ENCODE assay signal across 21 cellular contexts in genomic region chr16:57087003-57087402, GRCh38.
"Had no signal": no experiment of that assay in that cellular context is flagged by ENCODE, and none has a peak within 500 bp of the region (broad histone marks: within the 10 kb centered on the region; RNA-seq: fewer than 3 reads in every experiment).

No MANE protein-coding gene starts in this region.

- DNase-seq: KBM-7, MG63, NCI-H1105, NCI-H1417, NCI-H1436 treated with DMSO at 0.1 percent for 48 hours, NCI-H1694, NCI-H187 treated with DMSO at 0.1 percent for 48 hours, NCI-H2029 treated with DMSO at 0.1 percent for 48 hours, NCI-H226, NCI-H446, NCI-H510A, NCI-H524 treated with DMSO at 0.1 percent for 48 hours, NCI-H69, NCI-H774, OCI-M1, PC-9, Peyer's patch, SHP77 treated with DMSO at 0.1 percent for 48 hours, SJCRH30 had no signal

- H3K4me2 ChIP-seq: PC-9 had no signal

- H3K27me3 ChIP-seq: MG63, Peyer's patch, SJCRH30 had no signal

- H3K4me3 ChIP-seq: MG63, PC-9, Peyer's patch, SJCRH30 had no signal

- H3K9me3 ChIP-seq: MG63, Peyer's patch, SJCRH30 had no signal

- H3K36me3 ChIP-seq: MG63, SJCRH30 had no signal

- ATAC-seq: Right ventricle myocardium inferior, SK-N-SH treated with all-trans-retinoic acid at 6 μM for 48 hours had no signal

- H2AFZ ChIP-seq: PC-9 had no signal

- H3K27ac ChIP-seq: PC-9, SJCRH30 had no signal
